In genomic region chr14:64695071-64695470, GRCh38 we compare ENCODE assay signal across 17 cellular contexts.
"Had no signal": no experiment of that assay in that cellular context is flagged by ENCODE, and none has a peak within 500 bp of the region (broad histone marks: within the 10 kb centered on the region; RNA-seq: fewer than 3 reads in every experiment).

No MANE protein-coding gene starts in this region.

- H3K4me1 ChIP-seq: foreskin keratinocyte, testis had no signal

- H3K9me3 ChIP-seq: esophagus squamous epithelium, pancreas, testis, upper lobe of right lung had no signal

- ATAC-seq: activated T-cell treated with anti-CD3 and anti-CD28 coated beads, Interleukin-2, amount 50 U/mL, for 4 hours; foreskin keratinocyte; left colon; pancreas; stimulated activated naive CD8-positive, alpha-beta T cell treated with anti-CD3 and anti-CD28 coated beads, Interleukin-15, Interleukin-2, amounts not matched to agents 100 U/mL and 50 U/mL, for 24 hours; upper lobe of right lung had no signal

- H3K4me3 ChIP-seq: cardiac muscle cell, esophagus squamous epithelium, pancreas, testis, upper lobe of right lung had no signal

- DNase-seq: activated CD4-positive, alpha-beta T cell treated with anti-CD3 and anti-CD28 coated beads, Interleukin-2, amount 50 U/mL, for 48 hours; activated CD4-positive, CD25-positive, alpha-beta regulatory T cell treated with anti-CD3 and anti-CD28 coated beads, Interleukin-2, amount 50 U/mL, for 72 hours; activated effector memory CD4-positive, alpha-beta T cell treated with Interleukin-2 at 50 U/mL for 16 hours; activated naive CD4-positive, alpha-beta T cell treated with anti-CD3 and anti-CD28 coated beads, Interleukin-2, amount 50 U/mL, for 16 hours; activated T-cell treated with anti-CD3 and anti-CD28 coated beads, Interleukin-2, amount 50 U/mL, for 4 hours; effector CD4-positive, alpha-beta T cell; esophagus squamous epithelium; foreskin keratinocyte; immature natural killer cell; naive B cell; pancreas; small intestine; stimulated activated naive CD8-positive, alpha-beta T cell treated with anti-CD3 and anti-CD28 coated beads, Interleukin-15, Interleukin-2, amounts not matched to agents 100 U/mL and 50 U/mL, for 24 hours; testis; upper lobe of right lung had no signal

- H3K27ac ChIP-seq: cardiac muscle cell, esophagus squamous epithelium, foreskin keratinocyte, pancreas, testis, upper lobe of right lung had no signal

- H3K36me3 ChIP-seq: cardiac muscle cell, esophagus squamous epithelium, pancreas, upper lobe of right lung had no signal

- H3K27me3 ChIP-seq: cardiac muscle cell, esophagus squamous epithelium, foreskin keratinocyte, pancreas, testis, upper lobe of right lung had no signal
